In genomic region chr14:99120147-99121026, GRCh38 we compare ENCODE assay signal across 17 cellular contexts.
"Had no signal": no experiment of that assay in that cellular context is flagged by ENCODE, and none has a peak within 500 bp of the region (broad histone marks: within the 10 kb centered on the region; RNA-seq: fewer than 3 reads in every experiment).

No MANE protein-coding gene starts in this region.

- H3K27me3 ChIP-seq: hepatocyte had no signal

- H3K27me3 Mint-ChIP-seq: activated T-helper 17 cell treated with anti-CD3 and anti-CD28 coated beads, Interleukin-2, amount 50 U/mL, for 72 hours had no signal

- DNase-seq: activated CD4-positive, alpha-beta T cell treated with anti-CD3 and anti-CD28 coated beads for 1 hour; activated CD8-positive, alpha-beta T cell treated with anti-CD3 and anti-CD28 coated beads for 36 hours; activated naive CD4-positive, alpha-beta T cell treated with anti-CD3 and anti-CD28 coated beads, Interleukin-2, amount 10 ng/mL, durations not matched to agents 7 days and 5 days; erythroblast; left ventricle myocardium inferior; mesenchymal stem cell; natural killer cell; right cardiac atrium; stimulated activated CD4-positive, alpha-beta T cell treated with anti-CD3 and anti-CD28 coated beads, Interleukin-4, amount 100 ng/mL, for 4 hours; stimulated activated CD8-positive, alpha-beta memory T cell treated with anti-CD3 and anti-CD28 coated beads, Interleukin-4, amount 100 ng/mL, for 48 hours; stimulated activated naive CD8-positive, alpha-beta T cell treated with anti-CD3 and anti-CD28 coated beads, Interleukin-15, Interleukin-2, amounts not matched to agents 100 U/mL and 50 U/mL, for 24 hours; trophoblast cell had no signal

- H3K27ac Mint-ChIP-seq: activated CD8-positive, alpha-beta T cell treated with anti-CD3 and anti-CD28 coated beads for 36 hours; activated naive CD4-positive, alpha-beta T cell treated with anti-CD3 and anti-CD28 coated beads, Interleukin-2, amount 10 ng/mL, durations not matched to agents 7 days and 5 days; activated T-helper 17 cell treated with anti-CD3 and anti-CD28 coated beads, Interleukin-2, amount 50 U/mL, for 72 hours; natural killer cell had no signal

- H3K36me3 ChIP-seq: left ventricle myocardium inferior, neutrophil, suprapubic skin had no signal

- H3K36me3 Mint-ChIP-seq: activated naive CD4-positive, alpha-beta T cell treated with anti-CD3 and anti-CD28 coated beads, Interleukin-2, amount 10 ng/mL, durations not matched to agents 7 days and 5 days; natural killer cell had no signal

- H3K27ac ChIP-seq: hepatocyte, left ventricle myocardium inferior, neutrophil, skin epidermis, suprapubic skin had no signal

- H3K9me3 Mint-ChIP-seq: activated CD8-positive, alpha-beta T cell treated with anti-CD3 and anti-CD28 coated beads for 36 hours; activated naive CD4-positive, alpha-beta T cell treated with anti-CD3 and anti-CD28 coated beads, Interleukin-2, amount 10 ng/mL, durations not matched to agents 7 days and 5 days; activated T-helper 17 cell treated with anti-CD3 and anti-CD28 coated beads, Interleukin-2, amount 50 U/mL, for 72 hours; natural killer cell had no signal

- H3K9me3 ChIP-seq: left ventricle myocardium inferior, neutrophil, suprapubic skin had no signal

- H3K4me1 ChIP-seq: left ventricle myocardium inferior, suprapubic skin had no signal

- H3K4me3 ChIP-seq: hepatocyte, left ventricle myocardium inferior, skin epidermis, suprapubic skin had no signal

- H3K4me3 Mint-ChIP-seq: activated CD8-positive, alpha-beta T cell treated with anti-CD3 and anti-CD28 coated beads for 36 hours; activated naive CD4-positive, alpha-beta T cell treated with anti-CD3 and anti-CD28 coated beads, Interleukin-2, amount 10 ng/mL, durations not matched to agents 7 days and 5 days; activated T-helper 17 cell treated with anti-CD3 and anti-CD28 coated beads, Interleukin-2, amount 50 U/mL, for 72 hours; natural killer cell had no signal

- ATAC-seq: activated CD8-positive, alpha-beta T cell treated with anti-CD3 and anti-CD28 coated beads for 36 hours; activated T-helper 17 cell treated with anti-CD3 and anti-CD28 coated beads, Interleukin-2, amount 50 U/mL, for 72 hours; natural killer cell; right cardiac atrium; stimulated activated naive CD8-positive, alpha-beta T cell treated with anti-CD3 and anti-CD28 coated beads, Interleukin-15, Interleukin-2, amounts not matched to agents 100 U/mL and 50 U/mL, for 24 hours had no signal
